In the genomic region with DNA sequence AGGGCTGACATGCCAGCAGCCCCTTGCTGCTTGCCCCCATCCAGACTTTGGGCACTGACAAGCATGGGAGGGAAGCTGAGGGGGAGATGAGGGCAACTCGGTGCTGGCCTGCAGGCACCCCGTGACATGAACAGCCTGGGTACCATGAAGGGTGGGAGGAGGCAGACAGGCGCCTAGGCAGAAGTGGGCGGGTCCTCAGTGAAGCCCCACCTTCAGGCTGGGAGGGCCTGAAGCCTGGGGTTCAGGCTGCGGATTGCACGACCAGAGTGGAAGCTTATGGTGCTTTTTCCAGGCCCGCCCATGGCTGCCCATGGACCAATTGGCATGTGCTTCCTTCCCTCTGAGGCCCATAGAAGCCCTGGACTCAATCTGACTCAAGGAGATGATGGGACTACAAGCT, we compare ENCODE assay signal across 28 cellular contexts.
"Had no signal": no experiment of that assay in that cellular context is flagged by ENCODE, and none has a peak within 500 bp of the region (broad histone marks: within the 10 kb centered on the region; RNA-seq: fewer than 3 reads in every experiment).

No MANE protein-coding gene starts in this region.

- H3K27me3 Mint-ChIP-seq: activated CD4-positive, alpha-beta memory T cell treated with anti-CD3 and anti-CD28 coated beads, Interleukin-2, amount 10 ng/mL, durations not matched to agents 7 days and 5 days; activated CD4-positive, alpha-beta T cell treated with anti-CD3 and anti-CD28 coated beads, Interleukin-2, amount 10 ng/mL, durations not matched to agents 7 days and 5 days; activated naive CD4-positive, alpha-beta T cell treated with anti-CD3 and anti-CD28 coated beads, Interleukin-2, amount 10 ng/mL, durations not matched to agents 7 days and 5 days; activated naive CD8-positive, alpha-beta T cell treated with anti-CD3 and anti-CD28 coated beads, Interleukin-2, amount 10 ng/mL, durations not matched to agents 7 days and 5 days; activated T-cell treated with anti-CD3 and anti-CD28 coated beads, Interleukin-2, amount 50 U/mL, for 24 hours; central memory CD8-positive, alpha-beta T cell; dendritic cell treated with granulocyte-macrophage colony-stimulating factor and Interleukin-4, amounts not matched to agents 40 ng/mL and 50 ng/mL, for 4 days; T-helper 17 cell had no signal

- DNase-seq: activated CD4-positive, alpha-beta memory T cell treated with anti-CD3 and anti-CD28 coated beads, Interleukin-2, amount 10 ng/mL, durations not matched to agents 7 days and 5 days; activated CD4-positive, alpha-beta T cell treated with anti-CD3 and anti-CD28 coated beads for 1 hour; activated CD4-positive, alpha-beta T cell treated with anti-CD3 and anti-CD28 coated beads for 4 hours; activated CD4-positive, alpha-beta T cell treated with anti-CD3 and anti-CD28 coated beads, Interleukin-2, amount 10 ng/mL, durations not matched to agents 7 days and 5 days; activated CD4-positive, alpha-beta T cell treated with anti-CD3 and anti-CD28 coated beads, Interleukin-2, amount 50 U/mL, for 4 hours; activated CD8-positive, alpha-beta memory T cell treated with anti-CD3 and anti-CD28 coated beads, Interleukin-2, amount 50 U/mL, for 48 hours; activated gamma-delta T cell; activated naive CD4-positive, alpha-beta T cell; activated naive CD4-positive, alpha-beta T cell treated with anti-CD3 and anti-CD28 coated beads, Interleukin-2, amount 10 ng/mL, durations not matched to agents 7 days and 5 days; activated naive CD8-positive, alpha-beta T cell treated with anti-CD3 and anti-CD28 coated beads, Interleukin-2, amount 10 ng/mL, durations not matched to agents 7 days and 5 days; activated T-cell treated with anti-CD3 and anti-CD28 coated beads for 4 hours; activated T-cell treated with anti-CD3 and anti-CD28 coated beads, Interleukin-2, amount 50 U/mL, for 24 hours; activated T-cell treated with anti-CD3 and anti-CD28 coated beads, Interleukin-2, amount 50 U/mL, for 72 hours; brain microvascular endothelial cell; dorsolateral prefrontal cortex; effector memory CD4-positive, alpha-beta T cell; endodermal cell; foreskin fibroblast; head of caudate nucleus; T-helper 1 cell; T-helper 17 cell; T1000 had no signal

- H3K4me1 Mint-ChIP-seq: activated CD4-positive, alpha-beta memory T cell treated with anti-CD3 and anti-CD28 coated beads, Interleukin-2, amount 10 ng/mL, durations not matched to agents 7 days and 5 days; activated CD4-positive, alpha-beta T cell treated with anti-CD3 and anti-CD28 coated beads, Interleukin-2, amount 10 ng/mL, durations not matched to agents 7 days and 5 days; activated naive CD4-positive, alpha-beta T cell treated with anti-CD3 and anti-CD28 coated beads, Interleukin-2, amount 10 ng/mL, durations not matched to agents 7 days and 5 days; activated naive CD8-positive, alpha-beta T cell treated with anti-CD3 and anti-CD28 coated beads, Interleukin-2, amount 10 ng/mL, durations not matched to agents 7 days and 5 days; central memory CD8-positive, alpha-beta T cell; T-helper 17 cell had no signal

- H3K27me3 ChIP-seq: brain microvascular endothelial cell, dorsolateral prefrontal cortex had no signal

- H3K9me3 Mint-ChIP-seq: activated CD4-positive, alpha-beta memory T cell treated with anti-CD3 and anti-CD28 coated beads, Interleukin-2, amount 10 ng/mL, durations not matched to agents 7 days and 5 days; activated CD4-positive, alpha-beta T cell treated with anti-CD3 and anti-CD28 coated beads, Interleukin-2, amount 10 ng/mL, durations not matched to agents 7 days and 5 days; activated naive CD4-positive, alpha-beta T cell treated with anti-CD3 and anti-CD28 coated beads, Interleukin-2, amount 10 ng/mL, durations not matched to agents 7 days and 5 days; activated naive CD8-positive, alpha-beta T cell treated with anti-CD3 and anti-CD28 coated beads, Interleukin-2, amount 10 ng/mL, durations not matched to agents 7 days and 5 days; dendritic cell treated with granulocyte-macrophage colony-stimulating factor and Interleukin-4, amounts not matched to agents 40 ng/mL and 50 ng/mL, for 4 days; endodermal cell; T-helper 2 cell treated with Interferon-gamma antibody and Interleukin-4, amounts not matched to agents 5 μg/mL and 100 μg/mL, for 36 hours had no signal

- H3K27ac ChIP-seq: brain microvascular endothelial cell, coronary artery, dorsolateral prefrontal cortex had no signal

- H3K27ac Mint-ChIP-seq: activated CD4-positive, alpha-beta memory T cell treated with anti-CD3 and anti-CD28 coated beads, Interleukin-2, amount 10 ng/mL, durations not matched to agents 7 days and 5 days; activated CD4-positive, alpha-beta T cell treated with anti-CD3 and anti-CD28 coated beads, Interleukin-2, amount 10 ng/mL, durations not matched to agents 7 days and 5 days; activated naive CD4-positive, alpha-beta T cell treated with anti-CD3 and anti-CD28 coated beads, Interleukin-2, amount 10 ng/mL, durations not matched to agents 7 days and 5 days; activated naive CD4-positive, alpha-beta T cell treated with anti-CD3 and anti-CD28 coated beads, Interleukin-2, amount 50 U/mL, for 72 hours; activated naive CD8-positive, alpha-beta T cell treated with anti-CD3 and anti-CD28 coated beads, Interleukin-2, amount 10 ng/mL, durations not matched to agents 7 days and 5 days; activated T-cell treated with anti-CD3 and anti-CD28 coated beads, Interleukin-2, amount 50 U/mL, for 24 hours; activated T-cell treated with anti-CD3 and anti-CD28 coated beads, Interleukin-2, amount 50 U/mL, for 72 hours; dendritic cell treated with granulocyte-macrophage colony-stimulating factor and Interleukin-4, amounts not matched to agents 40 ng/mL and 50 ng/mL, for 4 days; endodermal cell; T-helper 17 cell; T-helper 2 cell treated with Interferon-gamma antibody and Interleukin-4, amounts not matched to agents 5 μg/mL and 100 μg/mL, for 36 hours had no signal

- H3K36me3 ChIP-seq: brain microvascular endothelial cell had no signal

- H3K36me3 Mint-ChIP-seq: activated naive CD4-positive, alpha-beta T cell treated with anti-CD3 and anti-CD28 coated beads, Interleukin-2, amount 10 ng/mL, durations not matched to agents 7 days and 5 days; activated naive CD4-positive, alpha-beta T cell treated with anti-CD3 and anti-CD28 coated beads, Interleukin-2, amount 50 U/mL, for 72 hours; activated naive CD8-positive, alpha-beta T cell treated with anti-CD3 and anti-CD28 coated beads, Interleukin-2, amount 10 ng/mL, durations not matched to agents 7 days and 5 days had no signal

- ATAC-seq: activated naive CD4-positive, alpha-beta T cell treated with anti-CD3 and anti-CD28 coated beads, Interleukin-2, amount 50 U/mL, for 72 hours; activated T-cell treated with anti-CD3 and anti-CD28 coated beads, Interleukin-2, amount 50 U/mL, for 72 hours; esophagus mucosa; T-helper 17 cell had no signal

- H3K4me3 ChIP-seq: coronary artery, dorsolateral prefrontal cortex had no signal

- H3K4me3 Mint-ChIP-seq: activated CD4-positive, alpha-beta memory T cell treated with anti-CD3 and anti-CD28 coated beads, Interleukin-2, amount 10 ng/mL, durations not matched to agents 7 days and 5 days; activated CD4-positive, alpha-beta T cell treated with anti-CD3 and anti-CD28 coated beads, Interleukin-2, amount 10 ng/mL, durations not matched to agents 7 days and 5 days; activated naive CD4-positive, alpha-beta T cell treated with anti-CD3 and anti-CD28 coated beads, Interleukin-2, amount 10 ng/mL, durations not matched to agents 7 days and 5 days; activated naive CD8-positive, alpha-beta T cell treated with anti-CD3 and anti-CD28 coated beads, Interleukin-2, amount 10 ng/mL, durations not matched to agents 7 days and 5 days; activated T-cell treated with anti-CD3 and anti-CD28 coated beads, Interleukin-2, amount 50 U/mL, for 24 hours; activated T-cell treated with anti-CD3 and anti-CD28 coated beads, Interleukin-2, amount 50 U/mL, for 72 hours; central memory CD8-positive, alpha-beta T cell; dendritic cell treated with granulocyte-macrophage colony-stimulating factor and Interleukin-4, amounts not matched to agents 40 ng/mL and 50 ng/mL, for 4 days; endodermal cell; T-helper 17 cell; T-helper 2 cell treated with Interferon-gamma antibody and Interleukin-4, amounts not matched to agents 5 μg/mL and 100 μg/mL, for 36 hours had no signal
